1 cellular context compared by ENCODE assay signal in genomic region chr13:99507054-99507453, GRCh38.
TF ChIP-seq lines count a peak whose summit lies in the region.

No MANE protein-coding gene starts in this region.

TF ChIP-seq in HepG2, 621 proteins besides CTCF, POLR2A, EP300 and RAD21 (continued from another document):
- TF ChIP-seq ELK4 (CRISPR knock-in tag; IDR thresholded peaks at IDR 0.05; ENCODE audit: borderline replicate concordance), result no peak
- TF ChIP-seq ZNF550 (CRISPR knock-in tag; IDR thresholded peaks at IDR 0.05; ENCODE audit: borderline replicate concordance), result no peak
- TF ChIP-seq IKZF4 (CRISPR knock-in tag; IDR thresholded peaks at IDR 0.05; ENCODE audit: borderline replicate concordance, low read depth, not compliant biosample characterization), result no peak
TF ChIP-seq in HepG2: peak in this region for 0.
